ENCODE assay signal across 23 cellular contexts in the genomic region with DNA sequence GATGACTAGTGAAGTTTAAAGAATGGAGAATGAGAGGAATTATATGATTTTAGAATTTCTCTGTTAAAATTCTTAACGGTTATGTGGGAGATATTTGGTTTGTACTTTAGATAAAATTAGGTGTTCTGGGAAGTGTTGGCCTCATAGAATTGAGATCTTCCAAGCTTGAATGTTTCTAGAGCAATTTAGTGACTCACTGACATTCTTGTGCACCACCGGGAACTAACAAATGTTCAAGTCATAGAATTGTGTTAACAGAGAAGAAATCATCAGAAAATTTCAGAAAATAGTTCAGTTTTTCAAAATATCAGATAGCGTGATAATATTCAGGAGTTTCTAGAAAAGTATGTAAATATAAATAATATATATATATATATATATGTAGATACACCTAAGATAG.
A peak's percentile ranks its signal among the peaks of the same experiment; 100 is the strongest.
DNase-seq lines count a peak whose midpoint lies in the region; ATAC-seq lines count a peak whose summit lies in the region.
"Had no signal": no experiment of that assay in that cellular context is flagged by ENCODE, and none has a peak within 500 bp of the region (broad histone marks: within the 10 kb centered on the region; RNA-seq: fewer than 3 reads in every experiment).

No MANE protein-coding gene starts in this region.

- H3K36me3 ChIP-seq in GM23248 (ENCODE audit: low read depth): no peaks in the 10 kb centered on the region
- H3K36me3 ChIP-seq: BLaER1 treated with 17β-estradiol and CSF1 and Interleukin-3, amounts not matched to agents 10 nM and 100 nM; cardiac muscle cell; neural progenitor cell; upper lobe of right lung had no signal

- H3K36me3 Mint-ChIP-seq in naive thymus-derived CD8-positive, alpha-beta T cell: no peaks in the 10 kb centered on the region
- H3K36me3 Mint-ChIP-seq in T-helper 2 cell treated with Interferon-gamma antibody and Interleukin-4, amounts not matched to agents 5 μg/mL and 100 μg/mL, for 36 hours (ENCODE audit: low read depth): no peaks in the 10 kb centered on the region
- H3K36me3 Mint-ChIP-seq: activated naive CD8-positive, alpha-beta T cell treated with anti-CD3 and anti-CD28 coated beads for 36 hours; neural progenitor cell; T-cell had no signal

- no peaks in the 10 kb centered on the region for H3K27me3 ChIP-seq in GM23248 (replicated peaks; ENCODE audit: insufficient read depth)
- H3K27me3 ChIP-seq: BLaER1 treated with 17β-estradiol and CSF1 and Interleukin-3, amounts not matched to agents 10 nM and 100 nM; cardiac muscle cell; neural progenitor cell; upper lobe of right lung had no signal

- no peak overlapping the region; the same call in 1 of the 2 replicates for H2AFZ ChIP-seq in GM23248
- H2AFZ ChIP-seq: neural progenitor cell had no signal

- H4K20me1 ChIP-seq in GM23248 (ENCODE audit: insufficient read depth): no peaks in the 10 kb centered on the region
- H4K20me1 ChIP-seq: BLaER1 treated with 17β-estradiol and CSF1 and Interleukin-3, amounts not matched to agents 10 nM and 100 nM had no signal

- no peak overlapping the region for H3K27ac Mint-ChIP-seq in naive thymus-derived CD8-positive, alpha-beta T cell
- H3K27ac Mint-ChIP-seq in T-helper 2 cell treated with Interferon-gamma antibody and Interleukin-4, amounts not matched to agents 5 μg/mL and 100 μg/mL, for 36 hours: no peak overlapping the region
- H3K27ac Mint-ChIP-seq: activated CD4-positive, alpha-beta T cell treated with anti-CD3 and anti-CD28 coated beads, Interleukin-2, amount 10 ng/mL, durations not matched to agents 24 days and 14 days; activated naive CD8-positive, alpha-beta T cell treated with anti-CD3 and anti-CD28 coated beads for 36 hours; activated T-helper 17 cell treated with anti-CD3 and anti-CD28 coated beads, Interleukin-2, amount 50 U/mL, for 72 hours; neural progenitor cell; T-cell had no signal

- no peaks in the 10 kb centered on the region for H3K9me2 ChIP-seq in GM23248 (ENCODE audit: insufficient read depth)

- H3F3A ChIP-seq in GM23248 (ENCODE audit: insufficient read depth): peaks cover 4% of the 10 kb centered on the region; the same call in 1 of the 2 replicates

- no peak for ATAC-seq in naive thymus-derived CD8-positive, alpha-beta T cell
- ATAC-seq: activated T-helper 17 cell treated with anti-CD3 and anti-CD28 coated beads, Interleukin-2, amount 50 U/mL, for 72 hours; left ventricle myocardium superior; mucosa of descending colon; T-cell; upper lobe of right lung had no signal

- peak overlapping the region; percentile 66 for H3K4me2 ChIP-seq in GM23248 (ENCODE audit: unreplicated experiment)
- H3K4me2 ChIP-seq: BLaER1 treated with 17β-estradiol and CSF1 and Interleukin-3, amounts not matched to agents 10 nM and 100 nM; neural progenitor cell had no signal

- in situ Hi-C loops in GM23248 (cut with MboI): no loop called here

- DNase-seq in GM23248 (peak; percentile 77), astrocyte of the hippocampus (ENCODE audit: low read depth, low spot score) (peak; percentile 61), glomerular visceral epithelial cell (ENCODE audit: extremely low spot score) (peak; percentile 42), stromal cell of bone marrow (ENCODE audit: low read depth) (peak; percentile 24), GOT3 (lab: John Stamatoyannopoulos, UW) (no peak)
- DNase-seq in naive thymus-derived CD8-positive, alpha-beta T cell: no peak
- DNase-seq in T-helper 2 cell treated with Interferon-gamma antibody and Interleukin-4, amounts not matched to agents 5 μg/mL and 100 μg/mL, for 36 hours (ENCODE audit: low spot score): no peak
- DNase-seq: activated CD4-positive, alpha-beta T cell treated with anti-CD3 and anti-CD28 coated beads, Interleukin-2, amount 10 ng/mL, durations not matched to agents 24 days and 14 days; activated naive CD8-positive, alpha-beta T cell treated with anti-CD3 and anti-CD28 coated beads for 36 hours; Calu3; dermis blood vessel endothelial cell; left ventricle myocardium superior; mucosa of descending colon; NCI-H1694; NCI-H2171 treated with DMSO at 0.1 percent for 48 hours; NCI-H774; SHP77; T-cell; upper lobe of right lung had no signal

- H3K9ac ChIP-seq in GM23248: no peak overlapping the region
- H3K9ac ChIP-seq: BLaER1 treated with 17β-estradiol and CSF1 and Interleukin-3, amounts not matched to agents 10 nM and 100 nM; neural progenitor cell had no signal

- POLR2A ChIA-PET in naive thymus-derived CD8-positive, alpha-beta T cell (lab: Charles Lee): no interaction called here

- H3K9me3 Mint-ChIP-seq in naive thymus-derived CD8-positive, alpha-beta T cell: peaks cover 0 to 10% (median 2%) of the 10 kb centered on the region in 9 donors
- H3K9me3 Mint-ChIP-seq in T-helper 2 cell treated with Interferon-gamma antibody and Interleukin-4, amounts not matched to agents 5 μg/mL and 100 μg/mL, for 36 hours: peaks cover 6% of the 10 kb centered on the region
- H3K9me3 Mint-ChIP-seq: activated CD4-positive, alpha-beta T cell treated with anti-CD3 and anti-CD28 coated beads, Interleukin-2, amount 10 ng/mL, durations not matched to agents 24 days and 14 days; neural progenitor cell had no signal

- no peaks in the 10 kb centered on the region for H3K9me3 ChIP-seq in GM23248 (ENCODE audit: low read depth)
- H3K9me3 ChIP-seq: BLaER1 treated with 17β-estradiol and CSF1 and Interleukin-3, amounts not matched to agents 10 nM and 100 nM; mucosa of descending colon; upper lobe of right lung had no signal

- H3K4me1 Mint-ChIP-seq in naive thymus-derived CD8-positive, alpha-beta T cell: no peaks in the 10 kb centered on the region
- no peaks in the 10 kb centered on the region for H3K4me1 Mint-ChIP-seq in T-helper 2 cell treated with Interferon-gamma antibody and Interleukin-4, amounts not matched to agents 5 μg/mL and 100 μg/mL, for 36 hours (ENCODE audit: low read depth)
- H3K4me1 Mint-ChIP-seq: activated CD4-positive, alpha-beta T cell treated with anti-CD3 and anti-CD28 coated beads, Interleukin-2, amount 10 ng/mL, durations not matched to agents 24 days and 14 days; activated naive CD8-positive, alpha-beta T cell treated with anti-CD3 and anti-CD28 coated beads for 36 hours; activated T-helper 17 cell treated with anti-CD3 and anti-CD28 coated beads, Interleukin-2, amount 50 U/mL, for 72 hours; neural progenitor cell; T-cell had no signal

- H3K79me2 ChIP-seq in GM23248 (ENCODE audit: insufficient read depth): no peaks in the 10 kb centered on the region

- H3K4me1 ChIP-seq in GM23248 (ENCODE audit: insufficient read depth): peaks cover 11% of the 10 kb centered on the region
- H3K4me1 ChIP-seq: BLaER1 treated with 17β-estradiol and CSF1 and Interleukin-3, amounts not matched to agents 10 nM and 100 nM; neural progenitor cell; upper lobe of right lung had no signal

- H3K4me3 Mint-ChIP-seq in naive thymus-derived CD8-positive, alpha-beta T cell: no peak overlapping the region
- H3K4me3 Mint-ChIP-seq in T-helper 2 cell treated with Interferon-gamma antibody and Interleukin-4, amounts not matched to agents 5 μg/mL and 100 μg/mL, for 36 hours: no peak overlapping the region
- H3K4me3 Mint-ChIP-seq: activated CD4-positive, alpha-beta T cell treated with anti-CD3 and anti-CD28 coated beads, Interleukin-2, amount 10 ng/mL, durations not matched to agents 24 days and 14 days; activated naive CD8-positive, alpha-beta T cell treated with anti-CD3 and anti-CD28 coated beads for 36 hours; activated T-helper 17 cell treated with anti-CD3 and anti-CD28 coated beads, Interleukin-2, amount 50 U/mL, for 72 hours; neural progenitor cell; T-cell had no signal

- 0 out of 2 replicates have a peak overlapping the region, but pooled peaks have one; percentile 26 for H3K4me3 ChIP-seq in GM23248
- H3K4me3 ChIP-seq: BLaER1 treated with 17β-estradiol and CSF1 and Interleukin-3, amounts not matched to agents 10 nM and 100 nM; cardiac muscle cell; mucosa of descending colon; neural progenitor cell; upper lobe of right lung had no signal

- H3K27me3 Mint-ChIP-seq in naive thymus-derived CD8-positive, alpha-beta T cell: no peaks in the 10 kb centered on the region
- H3K27me3 Mint-ChIP-seq in T-helper 2 cell treated with Interferon-gamma antibody and Interleukin-4, amounts not matched to agents 5 μg/mL and 100 μg/mL, for 36 hours (ENCODE audit: low read depth): no peaks in the 10 kb centered on the region
- H3K27me3 Mint-ChIP-seq: activated CD4-positive, alpha-beta T cell treated with anti-CD3 and anti-CD28 coated beads, Interleukin-2, amount 10 ng/mL, durations not matched to agents 24 days and 14 days; activated naive CD8-positive, alpha-beta T cell treated with anti-CD3 and anti-CD28 coated beads for 36 hours; activated T-helper 17 cell treated with anti-CD3 and anti-CD28 coated beads, Interleukin-2, amount 50 U/mL, for 72 hours; T-cell had no signal

- 0 out of 2 replicates have a peak overlapping the region, but pooled peaks have one; percentile 20 for H3K27ac ChIP-seq in GM23248
- H3K27ac ChIP-seq: BLaER1 treated with 17β-estradiol and CSF1 and Interleukin-3, amounts not matched to agents 10 nM and 100 nM; cardiac muscle cell; neural progenitor cell; upper lobe of right lung had no signal

- 3 to 8% methylated on average over 3 of the region's 3 CpGs for WGBS in GM23248 (ENCODE audit: low coverage in 1 of 2, low lambda C conversion rate in 2 of 2, missing lambda C conversion rate in 2 of 2), 2 experiments

Comparison
In these comparisons a context has a peak if more than half of its experiments do, and no peak if none do; other contexts are left out.
1. DNase-seq: peak in GM23248 (single experiment), astrocyte of the hippocampus (single experiment), glomerular visceral epithelial cell (single experiment) and stromal cell of bone marrow (single experiment); none in naive thymus-derived CD8-positive, alpha-beta T cell (0 of 10), T-helper 2 cell treated with Interferon-gamma antibody and Interleukin-4, amounts not matched to agents 5 μg/mL and 100 μg/mL, for 36 hours (single experiment) and GOT3 (single experiment).